1 cellular context compared by ENCODE assay signal in genomic region chr2:206085742-206086445, GRCh38.
TF ChIP-seq lines count a peak whose summit lies in the region.

Gene INO80D, minus strand, starts transcription at chr2:206086174. Its CDS starts 23,158 bp downstream, at chr2:206063016.

TF ChIP-seq in HepG2, 621 proteins besides CTCF, POLR2A, EP300 and RAD21 (continued from another document and continues in another):
- TF ChIP-seq, protein P1, sequence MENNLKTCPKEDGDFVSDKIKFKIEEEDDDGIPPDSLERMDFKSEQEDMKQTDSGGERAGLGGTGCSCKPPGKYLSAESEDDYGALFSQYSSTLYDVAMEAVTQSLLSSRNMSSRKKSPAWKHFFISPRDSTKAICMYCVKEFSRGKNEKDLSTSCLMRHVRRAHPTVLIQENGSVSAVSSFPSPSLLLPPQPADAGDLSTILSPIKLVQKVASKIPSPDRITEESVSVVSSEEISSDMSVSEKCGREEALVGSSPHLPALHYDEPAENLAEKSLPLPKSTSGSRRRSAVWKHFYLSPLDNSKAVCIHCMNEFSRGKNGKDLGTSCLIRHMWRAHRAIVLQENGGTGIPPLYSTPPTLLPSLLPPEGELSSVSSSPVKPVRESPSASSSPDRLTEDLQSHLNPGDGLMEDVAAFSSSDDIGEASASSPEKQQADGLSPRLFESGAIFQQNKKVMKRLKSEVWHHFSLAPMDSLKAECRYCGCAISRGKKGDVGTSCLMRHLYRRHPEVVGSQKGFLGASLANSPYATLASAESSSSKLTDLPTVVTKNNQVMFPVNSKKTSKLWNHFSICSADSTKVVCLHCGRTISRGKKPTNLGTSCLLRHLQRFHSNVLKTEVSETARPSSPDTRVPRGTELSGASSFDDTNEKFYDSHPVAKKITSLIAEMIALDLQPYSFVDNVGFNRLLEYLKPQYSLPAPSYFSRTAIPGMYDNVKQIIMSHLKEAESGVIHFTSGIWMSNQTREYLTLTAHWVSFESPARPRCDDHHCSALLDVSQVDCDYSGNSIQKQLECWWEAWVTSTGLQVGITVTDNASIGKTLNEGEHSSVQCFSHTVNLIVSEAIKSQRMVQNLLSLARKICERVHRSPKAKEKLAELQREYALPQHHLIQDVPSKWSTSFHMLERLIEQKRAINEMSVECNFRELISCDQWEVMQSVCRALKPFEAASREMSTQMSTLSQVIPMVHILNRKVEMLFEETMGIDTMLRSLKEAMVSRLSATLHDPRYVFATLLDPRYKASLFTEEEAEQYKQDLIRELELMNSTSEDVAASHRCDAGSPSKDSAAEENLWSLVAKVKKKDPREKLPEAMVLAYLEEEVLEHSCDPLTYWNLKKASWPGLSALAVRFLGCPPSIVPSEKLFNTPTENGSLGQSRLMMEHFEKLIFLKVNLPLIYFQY (CRISPR knock-in tag; IDR thresholded peaks at IDR 0.05; ENCODE audit: borderline replicate concordance): 0 out of 2 replicates have a peak, but pooled peaks have one; percentile 2
- TF ChIP-seq TBP (CRISPR knock-in tag; IDR thresholded peaks at IDR 0.05) (no peak), HOXD1 (CRISPR knock-in tag; IDR thresholded peaks at IDR 0.05) (0 out of 2 replicates have a peak, but pooled peaks have one; percentile 44), MED1 (CRISPR knock-in tag; IDR thresholded peaks at IDR 0.05) (peak; percentile 21; the same call in 1 of the 2 replicates), FOXA1 (IDR thresholded peaks at IDR 0.05) (no peak), FOXA1 (CRISPR knock-in tag; IDR thresholded peaks at IDR 0.05) (no peak), CEBPB (IDR thresholded peaks at IDR 0.05; ENCODE audit: borderline replicate concordance, low read depth, low read length) (no peak), MTF2 (CRISPR knock-in tag; IDR thresholded peaks at IDR 0.05; ENCODE audit: borderline replicate concordance) (no peak), MAFK (conservative IDR thresholded peaks at IDR 0.05 in 1 of 2, IDR thresholded peaks at IDR 0.05 in 1 of 2; ENCODE audit: low read length in 2 of 2) (no peak), ZNF205 (CRISPR knock-in tag; IDR thresholded peaks at IDR 0.05) (no peak; the same call in 1 of the 2 replicates), MEIS2 (CRISPR knock-in tag; IDR thresholded peaks at IDR 0.05) (no peak; the same call in 1 of the 2 replicates), RXRB (CRISPR knock-in tag; IDR thresholded peaks at IDR 0.05; ENCODE audit: borderline replicate concordance) (0 out of 2 replicates have a peak, but pooled peaks have one; percentile 24), SALL1 (CRISPR knock-in tag; IDR thresholded peaks at IDR 0.05) (peak; percentile 60), SP4 (CRISPR knock-in tag; IDR thresholded peaks at IDR 0.05) (no peak), ZNF790 (CRISPR knock-in tag; IDR thresholded peaks at IDR 0.05; ENCODE audit: borderline replicate concordance) (no peak; the same call in 1 of the 2 replicates), GZF1 (CRISPR knock-in tag; IDR thresholded peaks at IDR 0.05) (no peak), KDM5B (CRISPR knock-in tag; IDR thresholded peaks at IDR 0.05; ENCODE audit: borderline replicate concordance) (no peak), KDM6A (CRISPR knock-in tag; IDR thresholded peaks at IDR 0.05; ENCODE audit: low read depth) (no peak), ZMYM2 (CRISPR knock-in tag; IDR thresholded peaks at IDR 0.05) (no peak), ZNF3 (CRISPR knock-in tag; IDR thresholded peaks at IDR 0.05) (no peak), ZNF687 (CRISPR knock-in tag; IDR thresholded peaks at IDR 0.05) (peak; percentile 78), PAX8 (CRISPR knock-in tag; IDR thresholded peaks at IDR 0.05; ENCODE audit: borderline replicate concordance) (peak; percentile 59; the same call in 1 of the 2 replicates), ZNF292 (CRISPR knock-in tag; IDR thresholded peaks at IDR 0.05; ENCODE audit: borderline replicate concordance, low read depth) (no peak; the same call in 1 of the 2 replicates), MIER2 (CRISPR knock-in tag; IDR thresholded peaks at IDR 0.05) (no peak), RNF2 (conservative IDR thresholded peaks at IDR 0.05; ENCODE audit: low read depth) (no peak), CSRNP1 (CRISPR knock-in tag; IDR thresholded peaks at IDR 0.05) (peak; percentile 34; the same call in 1 of the 2 replicates), NR2C2 (CRISPR knock-in tag; IDR thresholded peaks at IDR 0.05; ENCODE audit: borderline replicate concordance) (no peak), XBP1 (CRISPR knock-in tag; IDR thresholded peaks at IDR 0.05) (no peak), ZNF546 (CRISPR knock-in tag; conservative IDR thresholded peaks at IDR 0.05) (peak; percentile 45; the same call in 1 of the 2 replicates), ZNF784 (CRISPR knock-in tag; IDR thresholded peaks at IDR 0.05; ENCODE audit: borderline replicate concordance) (0 out of 2 replicates have a peak, but pooled peaks have one; percentile 80), ZFP90 (CRISPR knock-in tag; IDR thresholded peaks at IDR 0.05; ENCODE audit: borderline replicate concordance) (peak; percentile 74; the same call in 1 of the 2 replicates), ARNT2 (CRISPR knock-in tag; IDR thresholded peaks at IDR 0.05; ENCODE audit: low read depth) (peak; percentile 90)
- TF ChIP-seq, protein P2, sequence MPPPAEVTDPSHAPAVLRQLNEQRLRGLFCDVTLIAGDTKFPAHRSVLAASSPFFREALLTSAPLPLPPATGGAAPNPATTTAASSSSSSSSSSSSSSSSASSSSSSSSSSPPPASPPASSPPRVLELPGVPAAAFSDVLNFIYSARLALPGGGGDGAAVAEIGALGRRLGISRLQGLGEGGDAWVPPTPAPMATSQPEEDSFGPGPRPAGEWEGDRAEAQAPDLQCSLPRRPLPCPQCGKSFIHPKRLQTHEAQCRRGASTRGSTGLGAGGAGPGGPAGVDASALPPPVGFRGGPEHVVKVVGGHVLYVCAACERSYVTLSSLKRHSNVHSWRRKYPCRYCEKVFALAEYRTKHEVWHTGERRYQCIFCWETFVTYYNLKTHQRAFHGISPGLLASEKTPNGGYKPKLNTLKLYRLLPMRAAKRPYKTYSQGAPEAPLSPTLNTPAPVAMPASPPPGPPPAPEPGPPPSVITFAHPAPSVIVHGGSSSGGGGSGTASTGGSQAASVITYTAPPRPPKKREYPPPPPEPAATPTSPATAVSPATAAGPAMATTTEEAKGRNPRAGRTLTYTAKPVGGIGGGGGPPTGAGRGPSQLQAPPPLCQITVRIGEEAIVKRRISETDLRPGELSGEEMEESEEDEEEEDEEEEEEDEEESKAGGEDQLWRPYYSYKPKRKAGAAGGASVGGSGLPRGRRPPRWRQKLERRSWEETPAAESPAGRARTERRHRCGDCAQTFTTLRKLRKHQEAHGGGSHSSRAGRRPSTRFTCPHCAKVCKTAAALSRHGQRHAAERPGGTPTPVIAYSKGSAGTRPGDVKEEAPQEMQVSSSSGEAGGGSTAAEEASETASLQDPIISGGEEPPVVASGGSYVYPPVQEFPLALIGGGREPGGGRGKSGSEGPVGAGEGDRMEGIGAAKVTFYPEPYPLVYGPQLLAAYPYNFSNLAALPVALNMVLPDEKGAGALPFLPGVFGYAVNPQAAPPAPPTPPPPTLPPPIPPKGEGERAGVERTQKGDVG (CRISPR knock-in tag; IDR thresholded peaks at IDR 0.05; ENCODE audit: borderline replicate concordance): no peak
- TF ChIP-seq, protein P3, sequence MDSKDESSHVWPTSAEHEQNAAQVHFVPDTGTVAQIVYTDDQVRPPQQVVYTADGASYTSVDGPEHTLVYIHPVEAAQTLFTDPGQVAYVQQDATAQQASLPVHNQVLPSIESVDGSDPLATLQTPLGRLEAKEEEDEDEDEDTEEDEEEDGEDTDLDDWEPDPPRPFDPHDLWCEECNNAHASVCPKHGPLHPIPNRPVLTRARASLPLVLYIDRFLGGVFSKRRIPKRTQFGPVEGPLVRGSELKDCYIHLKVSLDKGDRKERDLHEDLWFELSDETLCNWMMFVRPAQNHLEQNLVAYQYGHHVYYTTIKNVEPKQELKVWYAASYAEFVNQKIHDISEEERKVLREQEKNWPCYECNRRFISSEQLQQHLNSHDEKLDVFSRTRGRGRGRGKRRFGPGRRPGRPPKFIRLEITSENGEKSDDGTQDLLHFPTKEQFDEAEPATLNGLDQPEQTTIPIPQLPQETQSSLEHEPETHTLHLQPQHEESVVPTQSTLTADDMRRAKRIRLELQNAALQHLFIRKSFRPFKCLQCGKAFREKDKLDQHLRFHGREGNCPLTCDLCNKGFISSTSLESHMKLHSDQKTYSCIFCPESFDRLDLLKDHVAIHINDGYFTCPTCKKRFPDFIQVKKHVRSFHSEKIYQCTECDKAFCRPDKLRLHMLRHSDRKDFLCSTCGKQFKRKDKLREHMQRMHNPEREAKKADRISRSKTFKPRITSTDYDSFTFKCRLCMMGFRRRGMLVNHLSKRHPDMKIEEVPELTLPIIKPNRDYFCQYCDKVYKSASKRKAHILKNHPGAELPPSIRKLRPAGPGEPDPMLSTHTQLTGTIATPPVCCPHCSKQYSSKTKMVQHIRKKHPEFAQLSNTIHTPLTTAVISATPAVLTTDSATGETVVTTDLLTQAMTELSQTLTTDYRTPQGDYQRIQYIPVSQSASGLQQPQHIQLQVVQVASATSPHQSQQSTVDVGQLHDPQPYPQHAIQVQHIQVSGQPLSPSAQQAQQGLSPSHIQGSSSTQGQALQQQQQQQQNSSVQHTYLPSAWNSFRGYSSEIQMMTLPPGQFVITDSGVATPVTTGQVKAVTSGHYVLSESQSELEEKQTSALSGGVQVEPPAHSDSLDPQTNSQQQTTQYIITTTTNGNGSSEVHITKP (CRISPR knock-in tag; IDR thresholded peaks at IDR 0.05; ENCODE audit: low read depth): no peak
- TF ChIP-seq, protein P4, sequence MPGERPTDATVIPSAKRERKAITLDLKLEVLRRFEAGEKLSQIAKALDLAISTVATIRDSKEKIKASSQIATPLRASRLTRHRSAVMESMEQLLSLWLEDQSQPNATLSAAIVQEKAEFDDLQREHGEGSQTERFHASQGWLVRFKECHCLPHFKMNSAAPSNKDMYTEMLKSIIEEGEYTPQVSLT (CRISPR knock-in tag; IDR thresholded peaks at IDR 0.05; ENCODE audit: borderline replicate concordance, low read depth): no peak
- TF ChIP-seq, protein P5, sequence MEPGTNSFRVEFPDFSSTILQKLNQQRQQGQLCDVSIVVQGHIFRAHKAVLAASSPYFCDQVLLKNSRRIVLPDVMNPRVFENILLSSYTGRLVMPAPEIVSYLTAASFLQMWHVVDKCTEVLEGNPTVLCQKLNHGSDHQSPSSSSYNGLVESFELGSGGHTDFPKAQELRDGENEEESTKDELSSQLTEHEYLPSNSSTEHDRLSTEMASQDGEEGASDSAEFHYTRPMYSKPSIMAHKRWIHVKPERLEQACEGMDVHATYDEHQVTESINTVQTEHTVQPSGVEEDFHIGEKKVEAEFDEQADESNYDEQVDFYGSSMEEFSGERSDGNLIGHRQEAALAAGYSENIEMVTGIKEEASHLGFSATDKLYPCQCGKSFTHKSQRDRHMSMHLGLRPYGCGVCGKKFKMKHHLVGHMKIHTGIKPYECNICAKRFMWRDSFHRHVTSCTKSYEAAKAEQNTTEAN (CRISPR knock-in tag; conservative IDR thresholded peaks at IDR 0.05): no peak
- TF ChIP-seq, protein P6, sequence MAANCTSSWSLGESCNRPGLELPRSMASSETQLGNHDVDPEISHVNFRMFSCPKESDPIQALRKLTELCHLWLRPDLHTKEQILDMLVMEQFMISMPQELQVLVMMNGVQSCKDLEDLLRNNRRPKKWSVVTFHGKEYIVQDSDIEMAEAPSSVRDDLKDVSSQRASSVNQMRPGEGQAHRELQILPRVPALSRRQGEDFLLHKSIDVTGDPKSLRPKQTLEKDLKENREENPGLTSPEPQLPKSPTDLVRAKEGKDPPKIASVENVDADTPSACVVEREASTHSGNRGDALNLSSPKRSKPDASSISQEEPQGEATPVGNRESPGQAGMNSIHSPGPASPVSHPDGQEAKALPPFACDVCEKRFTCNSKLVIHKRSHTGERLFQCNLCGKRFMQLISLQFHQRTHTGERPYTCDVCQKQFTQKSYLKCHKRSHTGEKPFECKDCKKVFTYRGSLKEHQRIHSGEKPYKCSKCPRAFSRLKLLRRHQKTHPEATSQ (CRISPR knock-in tag; IDR thresholded peaks at IDR 0.05; ENCODE audit: borderline replicate concordance): 0 out of 2 replicates have a peak, but pooled peaks have one; percentile 70
